21 cellular contexts compared by ENCODE assay signal in genomic region chr16:18797746-18798145, GRCh38. TPM values are rescaled to one million over a fixed set of nuclear protein-coding genes. Genes with fewer than 3 reads are reported as not detected.
DNase-seq lines count a peak whose midpoint lies in the region; FAIRE-seq and TF ChIP-seq lines count a peak whose summit lies in the region.
"Had no signal": no experiment of that assay in that cellular context is flagged by ENCODE, and none has a peak within 500 bp of the region (broad histone marks: within the 10 kb centered on the region; RNA-seq: fewer than 3 reads in every experiment).

No MANE protein-coding gene starts in this region.

- no peak overlapping the region for H2AFZ ChIP-seq in OCI-LY7 (ENCODE audit: low read length)

- no peaks in the 10 kb centered on the region for H3K27me3 ChIP-seq in endodermal cell (ENCODE audit: control insufficient read depth, insufficient read depth, low read length, poor library complexity, severe bottlenecking)
- H3K27me3 ChIP-seq in thyroid gland = no peaks in the 10 kb centered on the region
- no peaks in the 10 kb centered on the region for H3K27me3 ChIP-seq in HAP-1 (ENCODE audit: low read depth)
- H3K27me3 ChIP-seq: esophagus muscularis mucosa, pancreas, sigmoid colon had no signal

- H4K20me1 ChIP-seq in OCI-LY7 (ENCODE audit: insufficient read depth, low read length) = peaks cover 48% of the 10 kb centered on the region

- CTCF ChIA-PET in activated naive CD4-positive, alpha-beta T cell treated with anti-CD3 and anti-CD28 coated beads, Interleukin-2, amount 10 ng/mL, durations not matched to agents 7 days and 5 days (lab: Charles Lee) = no interaction called here
- CTCF ChIA-PET in activated naive CD4-positive, alpha-beta T cell treated with anti-CD3 and anti-CD28 coated beads for 36 hours (lab: Charles Lee) = no interaction called here
- CTCF ChIA-PET in OCI-LY7 (lab: Charles Lee; ENCODE audit: unreplicated experiment) = no interaction called here

- no peak for TF ChIP-seq CTCF in OCI-LY7 (conservative IDR thresholded peaks at IDR 0.05; ENCODE audit: low read length)
- no peak for TF ChIP-seq CTCF in endodermal cell (conservative IDR thresholded peaks at IDR 0.05)
- TF ChIP-seq CTCF in thyroid gland (IDR thresholded peaks at IDR 0.05) = no peak

- peaks cover 75% of the 10 kb centered on the region for H3K79me2 ChIP-seq in OCI-LY7 (ENCODE audit: insufficient read depth, low read depth, low read length)

- no peaks in the 10 kb centered on the region for H3K9me3 Mint-ChIP-seq in activated naive CD4-positive, alpha-beta T cell treated with anti-CD3 and anti-CD28 coated beads, Interleukin-2, amount 10 ng/mL, durations not matched to agents 7 days and 5 days
- no peaks in the 10 kb centered on the region for H3K9me3 Mint-ChIP-seq in activated naive CD4-positive, alpha-beta T cell treated with anti-CD3 and anti-CD28 coated beads for 36 hours
- H3K9me3 Mint-ChIP-seq in endodermal cell = peaks cover 2% of the 10 kb centered on the region
- H3K9me3 Mint-ChIP-seq: stimulated activated effector memory CD8-positive, alpha-beta T cell treated with anti-CD3 and anti-CD28 coated beads, Interleukin-12 subunit alpha, Interleukin-12 subunit beta, amount 100 ng/mL, for 72 hours had no signal

- H3K4me3 ChIP-seq in OCI-LY7 (ENCODE audit: low read depth, low read length, poor library complexity, severe bottlenecking) (no peak overlapping the region), endodermal cell (ENCODE audit: low read length) (peak overlapping the region; percentile 96), thyroid gland (replicated peaks in 1 of 3) (no peak overlapping the region), HAP-1 (no peak overlapping the region)
- H3K4me3 ChIP-seq: esophagus muscularis mucosa, pancreas, sigmoid colon had no signal

- peaks cover 49% of the 10 kb centered on the region for H3K4me1 Mint-ChIP-seq in activated naive CD4-positive, alpha-beta T cell treated with anti-CD3 and anti-CD28 coated beads, Interleukin-2, amount 10 ng/mL, durations not matched to agents 7 days and 5 days
- H3K4me1 Mint-ChIP-seq in activated naive CD4-positive, alpha-beta T cell treated with anti-CD3 and anti-CD28 coated beads for 36 hours (ENCODE audit: low read depth) = peaks cover 28% of the 10 kb centered on the region
- peaks cover 15% of the 10 kb centered on the region for H3K4me1 Mint-ChIP-seq in endodermal cell

- intact Hi-C loops in activated naive CD4-positive, alpha-beta T cell treated with anti-CD3 and anti-CD28 coated beads for 36 hours (cut with micrococcal nuclease) = no loop called here
- intact Hi-C loops in OCI-LY7 (cut with micrococcal nuclease; ENCODE audit: unreplicated experiment) (loop anchor here (2.0 kb wide), 1 partner anchor 173 kb away; no protein-coding TSS in a partner anchor), thyroid gland (cut with DNase I) (no loop called here)

- in situ Hi-C loops in HAP-1 (cut with MboI; ENCODE audit: low sequenced_read_pairs) = no loop called here

- no peak overlapping the region for H3K9ac ChIP-seq in endodermal cell (ENCODE audit: extremely low read depth, low read length, poor library complexity, severe bottlenecking)

- peak overlapping the region; percentile 14 for H3K4me3 Mint-ChIP-seq in activated naive CD4-positive, alpha-beta T cell treated with anti-CD3 and anti-CD28 coated beads, Interleukin-2, amount 10 ng/mL, durations not matched to agents 7 days and 5 days
- H3K4me3 Mint-ChIP-seq in activated naive CD4-positive, alpha-beta T cell treated with anti-CD3 and anti-CD28 coated beads for 36 hours = no peak overlapping the region
- H3K4me3 Mint-ChIP-seq in endodermal cell = no peak overlapping the region
- H3K4me3 Mint-ChIP-seq: CD14-positive monocyte; stimulated activated effector memory CD8-positive, alpha-beta T cell treated with anti-CD3 and anti-CD28 coated beads, Interleukin-12 subunit alpha, Interleukin-12 subunit beta, amount 100 ng/mL, for 72 hours had no signal

- no peak overlapping the region for H3K27ac Mint-ChIP-seq in activated naive CD4-positive, alpha-beta T cell treated with anti-CD3 and anti-CD28 coated beads, Interleukin-2, amount 10 ng/mL, durations not matched to agents 7 days and 5 days
- H3K27ac Mint-ChIP-seq in activated naive CD4-positive, alpha-beta T cell treated with anti-CD3 and anti-CD28 coated beads for 36 hours = no peak overlapping the region
- H3K27ac Mint-ChIP-seq in endodermal cell = no peak overlapping the region
- H3K27ac Mint-ChIP-seq: stimulated activated effector memory CD8-positive, alpha-beta T cell treated with anti-CD3 and anti-CD28 coated beads, Interleukin-12 subunit alpha, Interleukin-12 subunit beta, amount 100 ng/mL, for 72 hours had no signal

- no peak for DNase-seq in activated naive CD4-positive, alpha-beta T cell treated with anti-CD3 and anti-CD28 coated beads, Interleukin-2, amount 10 ng/mL, durations not matched to agents 7 days and 5 days
- DNase-seq in activated naive CD4-positive, alpha-beta T cell treated with anti-CD3 and anti-CD28 coated beads for 36 hours = no peak
- no peak for DNase-seq in OCI-LY7 (ENCODE audit: low spot score)
- no peak for DNase-seq in endodermal cell
- no peak for DNase-seq in thyroid gland
- DNase-seq in frontal cortex (ENCODE audit: low spot score in 2 of 2) = no peak
- DNase-seq in HAP-1 (ENCODE audit: low spot score in 2 of 2) = no peak
- DNase-seq in superior temporal gyrus (ENCODE audit: extremely low spot score) = no peak
- DNase-seq: central memory CD4-positive, alpha-beta T cell; kidney glomerular epithelial cell; MV-4-11; NCI-H2081; NCI-H446 treated with DMSO at 0.1 percent for 48 hours; pancreas; sigmoid colon; SW 1271 had no signal

- BruUV-seq in OCI-LY7 (replicated peaks; lab: Mats Ljungman, UMichigan) = no TSS peak

- POLR2A ChIA-PET in OCI-LY7 (lab: Charles Lee) = no interaction called here

- H3K27ac ChIP-seq in OCI-LY7 (ENCODE audit: low read depth, low read length, poor library complexity, severe bottlenecking) (no peak overlapping the region), endodermal cell (ENCODE audit: low read depth, low read length) (no peak overlapping the region), thyroid gland (peak overlapping the region; percentile 7 to 48 (median 12))
- H3K27ac ChIP-seq: esophagus muscularis mucosa, RWPE1, sigmoid colon had no signal

- H3K4me1 ChIP-seq in OCI-LY7 (ENCODE audit: insufficient read depth, low read length, poor library complexity, severe bottlenecking) (peaks cover 34% of the 10 kb centered on the region), endodermal cell (ENCODE audit: control insufficient read depth, insufficient read depth, low read length) (peaks cover 6% of the 10 kb centered on the region), thyroid gland (peaks cover 29 to 40% of the 10 kb centered on the region in 2 donors), HAP-1 (peaks cover 9% of the 10 kb centered on the region)

- peaks cover 84% of the 10 kb centered on the region for H3K36me3 ChIP-seq in OCI-LY7 (ENCODE audit: insufficient read depth, low read length)
- H3K36me3 ChIP-seq in endodermal cell (ENCODE audit: control insufficient read depth, insufficient read depth, low read length) = peaks cover 68% of the 10 kb centered on the region
- H3K36me3 ChIP-seq in thyroid gland = peaks cover 16 to 28% of the 10 kb centered on the region in 2 donors
- H3K36me3 ChIP-seq in HAP-1 (replicated peaks) = peaks cover 65% of the 10 kb centered on the region

- no peak for FAIRE-seq in frontal cortex (lab: Jason Lieb, UNC)
- FAIRE-seq: G401.6, pancreas had no signal

- no peaks in the 10 kb centered on the region for H3K9me2 ChIP-seq in OCI-LY7 (ENCODE audit: insufficient read depth, low read length)

- H3K27me3 Mint-ChIP-seq in activated naive CD4-positive, alpha-beta T cell treated with anti-CD3 and anti-CD28 coated beads, Interleukin-2, amount 10 ng/mL, durations not matched to agents 7 days and 5 days = peaks cover 8% of the 10 kb centered on the region
- H3K27me3 Mint-ChIP-seq in activated naive CD4-positive, alpha-beta T cell treated with anti-CD3 and anti-CD28 coated beads for 36 hours (ENCODE audit: low read depth) = no peaks in the 10 kb centered on the region
- no peaks in the 10 kb centered on the region for H3K27me3 Mint-ChIP-seq in endodermal cell (ENCODE audit: insufficient read depth)

- H3K36me3 Mint-ChIP-seq in activated naive CD4-positive, alpha-beta T cell treated with anti-CD3 and anti-CD28 coated beads, Interleukin-2, amount 10 ng/mL, durations not matched to agents 7 days and 5 days = peaks cover 65% of the 10 kb centered on the region
- peaks cover 37% of the 10 kb centered on the region for H3K36me3 Mint-ChIP-seq in activated naive CD4-positive, alpha-beta T cell treated with anti-CD3 and anti-CD28 coated beads for 36 hours (ENCODE audit: low read depth)
- peaks cover 54% of the 10 kb centered on the region for H3K36me3 Mint-ChIP-seq in endodermal cell (ENCODE audit: low read depth)

- 98 to 100% methylated on average over 1 to 3 of the region's 4 CpGs for WGBS in endodermal cell (ENCODE audit: insufficient coverage in 1 of 2, insufficient read length in 1 of 2), 2 experiments
- WGBS in thyroid gland, 2 donors = 43 to 45% methylated on average over 4 of the region's 4 CpGs

- no peak for TF ChIP-seq POLR2A in thyroid gland (IDR thresholded peaks at IDR 0.05)

- peak overlapping the region; percentile 94; the same call in 1 of the 2 replicates for H3K4me2 ChIP-seq in OCI-LY7 (ENCODE audit: low read length)

- H3K9me3 ChIP-seq in OCI-LY7 (ENCODE audit: low read length) (no peaks in the 10 kb centered on the region), endodermal cell (ENCODE audit: control insufficient read depth, low read length) (no peaks in the 10 kb centered on the region), thyroid gland (no peaks in the 10 kb centered on the region), HAP-1 (no peaks in the 10 kb centered on the region)
- H3K9me3 ChIP-seq: esophagus muscularis mucosa, pancreas, sigmoid colon had no signal

RNA-seq across cellular contexts. Expression of gene ARL6IP1, which starts 3.6 kb away (rescaled TPM):
- total RNA-seq in activated naive CD4-positive, alpha-beta T cell treated with anti-CD3 and anti-CD28 coated beads for 36 hours = 100 to 1,000 TPM; 114 to 123 TPM
- 322 and 349 TPM in 2 replicates for total RNA-seq in OCI-LY7 (2014; rRNA removed; shearing (Covaris generic))
- 224 and 233 TPM in 2 replicates for total RNA-seq in OCI-LY7 (2022)
- 100 to 1,000 TPM; 331 to 334 TPM for total RNA-seq in endodermal cell
- polyA plus RNA-seq in endodermal cell (2013, experiment 1 of 2) = 381 TPM
- 388 TPM for polyA plus RNA-seq in endodermal cell (2013, experiment 2 of 2)
- total RNA-seq in thyroid gland = 100 to 1,000 TPM; 178 to 278 (median 227) TPM
- 617 TPM for total RNA-seq in frontal cortex

RNA-seq across cellular contexts. Expression of gene RPS15A, which starts 7.6 kb away (rescaled TPM):
- 1,000 to 10,000 TPM; 2,432 to 2,476 TPM for total RNA-seq in activated naive CD4-positive, alpha-beta T cell treated with anti-CD3 and anti-CD28 coated beads for 36 hours
- 2,355 and 2,645 TPM in 2 replicates for total RNA-seq in OCI-LY7 (2014; rRNA removed; shearing (Covaris generic))
- 1,902 and 2,030 TPM in 2 replicates for total RNA-seq in OCI-LY7 (2022)
- total RNA-seq in endodermal cell = 1,000 to 10,000 TPM; 1,367 to 1,664 TPM
- polyA plus RNA-seq in endodermal cell (2013, experiment 1 of 2) = 2,058 TPM
- polyA plus RNA-seq in endodermal cell (2013, experiment 2 of 2) = 2,051 TPM
- 1,000 to 10,000 TPM; 1,414 to 3,144 (median 2,267) TPM for total RNA-seq in thyroid gland
- total RNA-seq in frontal cortex = 1,618 TPM

Comparison
In these comparisons a context has a peak if more than half of its experiments do, and no peak if none do; other contexts are left out.
1. H3K27ac ChIP-seq: peak in thyroid gland (3 of 3); none in OCI-LY7 (single experiment) and endodermal cell (single experiment).